Comparison of ENCODE assay signal across 1 cellular context in genomic region chr1:33086384-33086850, GRCh38.
TF ChIP-seq lines count a peak whose summit lies in the region.

No MANE protein-coding gene starts in this region.

TF ChIP-seq in H1, 55 proteins besides CTCF, POLR2A, EP300 and RAD21 (continued from another document):
- TF ChIP-seq SP2 (IDR thresholded peaks at IDR 0.05; ENCODE audit: low read length) = no peak
- TF ChIP-seq TCF12 (IDR thresholded peaks at IDR 0.05; ENCODE audit: low read depth, low read length) = no peak
- no peak for TF ChIP-seq BRCA1 (IDR thresholded peaks at IDR 0.05; ENCODE audit: low read depth, low read length)
- TF ChIP-seq MAX (IDR thresholded peaks at IDR 0.05) = peak; percentile 44; the same call in 1 of the 2 replicates
- TF ChIP-seq USF2 (IDR thresholded peaks at IDR 0.05; ENCODE audit: low read length) = no peak
- TF ChIP-seq SIN3A (conservative IDR thresholded peaks at IDR 0.05 in 1 of 2, IDR thresholded peaks at IDR 0.05 in 1 of 2; ENCODE audit: low read depth in 1 of 2, low read length in 2 of 2) = 0 out of 4 replicates have a peak, but pooled peaks of 1 of the 2 experiments have one; percentile 43
- no peak for TF ChIP-seq TAF7 (optimal IDR thresholded peaks at IDR 0.05; ENCODE audit: borderline replicate concordance, low read depth, low read length)
- no peak for TF ChIP-seq SAP30 (IDR thresholded peaks at IDR 0.05; ENCODE audit: insufficient read depth, insufficient replicate concordance, low read length)
- TF ChIP-seq NANOG (IDR thresholded peaks at IDR 0.05; ENCODE audit: insufficient read depth, low read depth, low read length, poor library complexity, severe bottlenecking) = no peak
- no peak for TF ChIP-seq CHD1 (IDR thresholded peaks at IDR 0.05; ENCODE audit: low read depth, low read length)
- TF ChIP-seq CEBPB (IDR thresholded peaks at IDR 0.05; ENCODE audit: low read depth, low read length) = no peak
- no peak for TF ChIP-seq RNF2 (IDR thresholded peaks at IDR 0.05; ENCODE audit: borderline replicate concordance, low read depth, low read length, missing control alignments, poor library complexity, severe bottlenecking)
- peak; percentile 36; the same call in 1 of the 2 replicates for TF ChIP-seq ATF3 (IDR thresholded peaks at IDR 0.05; ENCODE audit: insufficient read depth, low read depth, low read length)
- TF ChIP-seq GABPA (IDR thresholded peaks at IDR 0.05; ENCODE audit: borderline replicate concordance, insufficient read depth, low read length) = no peak
- no peak for TF ChIP-seq JUND (IDR thresholded peaks at IDR 0.05; ENCODE audit: low read length)
- TF ChIP-seq CHD7 (IDR thresholded peaks at IDR 0.05; ENCODE audit: insufficient replicate concordance, low read length) = no peak
- TF ChIP-seq ATF2 (IDR thresholded peaks at IDR 0.05; ENCODE audit: low read length) = no peak
- no peak for TF ChIP-seq RXRA (IDR thresholded peaks at IDR 0.05; ENCODE audit: insufficient read depth, low read depth, low read length)
- no peak for TF ChIP-seq TBP (IDR thresholded peaks at IDR 0.05; ENCODE audit: low read depth, low read length)
- TF ChIP-seq CBX8 (IDR thresholded peaks at IDR 0.05; ENCODE audit: borderline replicate concordance, low read depth, low read length) = no peak
- no peak for TF ChIP-seq BACH1 (IDR thresholded peaks at IDR 0.05; ENCODE audit: low read length)
